Comparison of ENCODE assay signal across 22 cellular contexts in genomic region chr6:150355932-150356331, GRCh38. TPM values are rescaled to one million over a fixed set of nuclear protein-coding genes. Genes with fewer than 3 reads are reported as not detected.
A peak's percentile ranks its signal among the peaks of the same experiment; 100 is the strongest.
DNase-seq lines count a peak whose midpoint lies in the region; ATAC-seq, FAIRE-seq and TF ChIP-seq lines count a peak whose summit lies in the region.
"Had no signal": no experiment of that assay in that cellular context is flagged by ENCODE, and none has a peak within 500 bp of the region (broad histone marks: within the 10 kb centered on the region; RNA-seq: fewer than 3 reads in every experiment).

No MANE protein-coding gene starts in this region.

- DNase-seq in HCT116 (ENCODE audit: low read depth, low spot score) (no peak), H1 (ENCODE audit: low read depth in 1 of 2, low spot score in 2 of 2) (no peak), smooth muscle cell (lab: John Stamatoyannopoulos, UW; ENCODE audit: unreplicated experiment) (no peak), gastrocnemius medialis (no peak), GM12891 (ENCODE audit: insufficient read length, low spot score) (no peak), vagina (ENCODE audit: extremely low spot score in 2 of 2) (no peak)
- DNase-seq: AML-193; CD4-positive, alpha-beta memory T cell; DMS 273 treated with DMSO at 0.1 percent for 48 hours; DMS53; DND-41; EL had no signal

- CTCF ChIA-PET in HCT116 (lab: Charles Lee) = interaction anchor here (0.9 to 1.1 kb wide), 2 partner anchors 275 to 459 kb away, joined by 3 to 5 read pairs; no protein-coding TSS in a partner anchor
- CTCF ChIA-PET in H1 (lab: Charles Lee; ENCODE audit: partially characterized antibody) = interaction anchor here (0.6 to 1.9 kb wide), 11 partner anchors 8 to 285 kb away, joined by 3 to 8 read pairs (median 4); partner anchors contain the start of gene PLEKHG1

- no peak overlapping the region for H3K4me3 ChIP-seq in HCT116 (replicated peaks in 1 of 2; ENCODE audit: low read depth in 1 of 2, low read length in 2 of 2)
- no peak overlapping the region for H3K4me3 ChIP-seq in H1 (ENCODE audit: extremely low read depth in 1 of 4, insufficient read depth in 2 of 4, low read depth in 3 of 4, low read length in 4 of 4)
- H3K4me3 ChIP-seq in smooth muscle cell = no peak overlapping the region
- H3K4me3 ChIP-seq in gastrocnemius medialis = no peak overlapping the region
- H3K4me3 ChIP-seq in vagina = no peak overlapping the region
- H3K4me3 ChIP-seq: GM12878, GM23248 had no signal

- no peaks in the 10 kb centered on the region for H3K79me1 ChIP-seq in H1 (ENCODE audit: low read depth, low read length)

- H3K23ac ChIP-seq in H1 (ENCODE audit: insufficient read length) = no peak overlapping the region

- H2AK5ac ChIP-seq in H1 (ENCODE audit: low read depth, low read length) = no peak overlapping the region

- H2BK5ac ChIP-seq in H1 (ENCODE audit: low read depth, low read length) = no peak overlapping the region

- no peak overlapping the region for H3K14ac ChIP-seq in H1 (ENCODE audit: insufficient read length)

- H3K36me3 ChIP-seq in HCT116 (ENCODE audit: control insufficient read depth in 1 of 2, insufficient read depth in 2 of 2, low read length in 2 of 2) (no peaks in the 10 kb centered on the region), H1 (ENCODE audit: control insufficient read depth in 2 of 4, insufficient read depth in 4 of 4, low read length in 3 of 4) (no peaks in the 10 kb centered on the region), smooth muscle cell (ENCODE audit: low read depth) (no peaks in the 10 kb centered on the region), gastrocnemius medialis (no peaks in the 10 kb centered on the region), vagina (no peaks in the 10 kb centered on the region)

- H3K18ac ChIP-seq in H1 (ENCODE audit: extremely low read depth, low read length) = no peak overlapping the region

- no peak overlapping the region for H3K4ac ChIP-seq in H1 (replicated peaks; ENCODE audit: insufficient read length, low read depth, low read length)

- no TSS peak for BruUV-seq in HCT116 (replicated peaks; lab: Mats Ljungman, UMichigan)

- TF ChIP-seq RAD21 in HCT116 (IDR thresholded peaks at IDR 0.05; ENCODE audit: low read depth) (0 out of 2 replicates have a peak, but pooled peaks have one; percentile 4), H1 (IDR thresholded peaks at IDR 0.05 in 1 of 2, conservative IDR thresholded peaks at IDR 0.05 in 1 of 2; ENCODE audit: low read depth in 2 of 2, low read length in 2 of 2) (peak; percentile 29 to 39; a peak in 3 of 4 replicates)

- H4K91ac ChIP-seq in H1 (replicated peaks; ENCODE audit: insufficient read length, low read length) = no peak overlapping the region

- no peaks in the 10 kb centered on the region for H4K20me1 ChIP-seq in HCT116 (ENCODE audit: insufficient read depth)
- H4K20me1 ChIP-seq in H1 (replicated peaks in 1 of 2; ENCODE audit: control insufficient read depth in 1 of 2, insufficient read depth in 2 of 2, low read length in 2 of 2) = no peaks in the 10 kb centered on the region
- no peaks in the 10 kb centered on the region for H4K20me1 ChIP-seq in smooth muscle cell (ENCODE audit: low read depth)

- H2BK12ac ChIP-seq in H1 (ENCODE audit: low read depth, low read length) = no peak overlapping the region

- H2BK15ac ChIP-seq in H1 (ENCODE audit: low read length) = no peak overlapping the region

- TF ChIP-seq CTCF in HCT116 (IDR thresholded peaks at IDR 0.05 in 2 of 3, conservative IDR thresholded peaks at IDR 0.05 in 1 of 3; ENCODE audit: borderline replicate concordance in 1 of 3, insufficient read depth in 1 of 3, low read depth in 2 of 3, low read length in 2 of 3) (no peak), H1 (IDR thresholded peaks at IDR 0.05; ENCODE audit: control extremely low read depth in 1 of 3, insufficient read depth in 1 of 3, low read depth in 1 of 3, low read length in 3 of 3) (peak; percentile 28 to 46 (median 31)), smooth muscle cell (IDR thresholded peaks at IDR 0.05; ENCODE audit: borderline replicate concordance, insufficient read depth, poor library complexity, severe bottlenecking) (no peak), gastrocnemius medialis (IDR thresholded peaks at IDR 0.05 in 4 of 5, conservative IDR thresholded peaks at IDR 0.05 in 1 of 5) (no peak), vagina (IDR thresholded peaks at IDR 0.05) (no peak)

- FAIRE-seq in H1 (lab: Jason Lieb, UNC) (no peak), GM12891 (lab: Jason Lieb, UNC) (no peak)
- FAIRE-seq: A204.1, GM12878, GM19239, H54 had no signal

- no peak overlapping the region for H4K8ac ChIP-seq in H1 (ENCODE audit: extremely low read depth, insufficient read depth, low read length)

- intact Hi-C loops in HCT116 (cut with micrococcal nuclease) = no loop called here
- intact Hi-C loops in gastrocnemius medialis (cut with DNase I; ENCODE audit: low total_unique reads) = no loop called here
- intact Hi-C loops in vagina (cut with DNase I) = no loop called here

- H3K9me3 ChIP-seq in HCT116 (ENCODE audit: control insufficient read depth in 1 of 2, insufficient read depth in 1 of 2, low read depth in 1 of 2, low read length in 2 of 2) (no peaks in the 10 kb centered on the region), H1 (ENCODE audit: insufficient read depth in 2 of 2, low read depth in 1 of 2, low read length in 1 of 2) (no peaks in the 10 kb centered on the region), smooth muscle cell (replicated peaks; ENCODE audit: low read depth) (no peaks in the 10 kb centered on the region), gastrocnemius medialis (no peaks in the 10 kb centered on the region), vagina (no peaks in the 10 kb centered on the region)

- H3K4me2 ChIP-seq in HCT116 (ENCODE audit: low read length) = no peak overlapping the region
- H3K4me2 ChIP-seq in H1 (ENCODE audit: insufficient read depth in 1 of 2, low read depth in 2 of 2, low read length in 2 of 2) = no peak overlapping the region
- H3K4me2 ChIP-seq in smooth muscle cell = peak overlapping the region; percentile 49
- H3K4me2 ChIP-seq: KMS-11 had no signal

- ATAC-seq in HCT116 (no peak), gastrocnemius medialis (no peak), HG03378 (IDR thresholded peaks at IDR 0.05; ENCODE audit: unreplicated experiment) (no peak)
- ATAC-seq: GM12878 had no signal

- no peaks in the 10 kb centered on the region for H3F3A ChIP-seq in smooth muscle cell (ENCODE audit: low read depth)

- H3K23me2 ChIP-seq in H1 (ENCODE audit: low read depth, low read length) = no peaks in the 10 kb centered on the region

- H3K27me3 ChIP-seq in HCT116 (ENCODE audit: insufficient read depth, low read length) (no peaks in the 10 kb centered on the region), H1 (replicated peaks in 1 of 4; ENCODE audit: control insufficient read depth in 3 of 4, extremely low read depth in 1 of 4, insufficient read depth in 3 of 4, low read length in 3 of 4) (no peaks in the 10 kb centered on the region), smooth muscle cell (ENCODE audit: low read depth) (no peaks in the 10 kb centered on the region), gastrocnemius medialis (no peaks in the 10 kb centered on the region), vagina (no peaks in the 10 kb centered on the region)

- WGBS in H1 (ENCODE audit: extremely low coverage in 1 of 2, insufficient coverage in 1 of 2, insufficient read length in 1 of 2, insufficient replicate concordance in 2 of 2, low coverage in 1 of 2, low lambda C conversion rate in 2 of 2, missing lambda C conversion rate in 1 of 2), 2 experiments = 82% methylated on average over 4 of the region's 4 CpGs; no CpG with 5 or more reads in 1 of the 2 experiments
- WGBS in smooth muscle cell (ENCODE audit: low lambda C conversion rate) = 76% methylated on average over 4 of the region's 4 CpGs

- H3K9me2 ChIP-seq in HCT116 (ENCODE audit: insufficient read depth) = no peaks in the 10 kb centered on the region

- POLR2A ChIA-PET in HCT116 (lab: Charles Lee) (no interaction called here), H1 (lab: Charles Lee; ENCODE audit: partially characterized antibody) (no interaction called here)

- no peak overlapping the region for H3K27ac ChIP-seq in HCT116 (ENCODE audit: low read depth, low read length)
- H3K27ac ChIP-seq in H1 (ENCODE audit: low read depth, low read length) = no peak overlapping the region
- H3K27ac ChIP-seq in smooth muscle cell (ENCODE audit: low read depth) = no peak overlapping the region
- H3K27ac ChIP-seq in gastrocnemius medialis = no peak overlapping the region
- no peak overlapping the region for H3K27ac ChIP-seq in vagina
- H3K27ac ChIP-seq: C4-2B, GM23248, KMS-11 had no signal

- TF ChIP-seq POLR2A in HCT116 (IDR thresholded peaks at IDR 0.05; ENCODE audit: borderline replicate concordance, extremely low read depth, insufficient read depth, insufficient read length) = no peak
- TF ChIP-seq POLR2A in H1 (IDR thresholded peaks at IDR 0.05; ENCODE audit: control extremely low read depth in 1 of 2, low read depth in 2 of 2, low read length in 2 of 2) = no peak
- TF ChIP-seq POLR2A in gastrocnemius medialis (IDR thresholded peaks at IDR 0.05) = no peak
- no peak for TF ChIP-seq POLR2A in GM12891 (IDR thresholded peaks at IDR 0.05; ENCODE audit: low read depth, low read length)
- TF ChIP-seq POLR2A in vagina (IDR thresholded peaks at IDR 0.05) = no peak

- TF ChIP-seq EP300 in H1 (IDR thresholded peaks at IDR 0.05; ENCODE audit: borderline replicate concordance in 1 of 2, low read depth in 2 of 2, low read length in 2 of 2) = no peak

- H3K9ac ChIP-seq in HCT116 (ENCODE audit: low read length) (no peak overlapping the region), H1 (replicated peaks in 1 of 4; ENCODE audit: extremely low read depth in 1 of 4, low read depth in 3 of 4, low read length in 3 of 4) (no peak overlapping the region), smooth muscle cell (ENCODE audit: low read depth) (no peak overlapping the region)
- H3K9ac ChIP-seq: GM23248, KMS-11 had no signal

- RAD21 ChIA-PET in HCT116 (lab: Charles Lee; ENCODE audit: low non-redundant PET in 1 of 2, low total read pairs in 2 of 2, uncharacterized antibody in 2 of 2, unreplicated experiment in 2 of 2) = no interaction called here

- H3K79me2 ChIP-seq in HCT116 (ENCODE audit: insufficient read depth, low read length) = no peaks in the 10 kb centered on the region
- no peaks in the 10 kb centered on the region for H3K79me2 ChIP-seq in H1 (ENCODE audit: control insufficient read depth in 1 of 2, insufficient read depth in 2 of 2, low read length in 2 of 2)
- H3K79me2 ChIP-seq in smooth muscle cell (ENCODE audit: low read depth) = no peaks in the 10 kb centered on the region

- peaks cover 0 to 3% of the 10 kb centered on the region in 2 experiments; a peak in 1 of 4 replicates for H3K4me1 ChIP-seq in HCT116 (ENCODE audit: control insufficient read depth in 1 of 2, insufficient read depth in 2 of 2, low read length in 2 of 2)
- no peaks in the 10 kb centered on the region for H3K4me1 ChIP-seq in H1 (replicated peaks in 1 of 4; ENCODE audit: control insufficient read depth in 3 of 4, insufficient read depth in 4 of 4, low read length in 3 of 4)
- no peaks in the 10 kb centered on the region for H3K4me1 ChIP-seq in smooth muscle cell (ENCODE audit: low read depth)
- no peaks in the 10 kb centered on the region for H3K4me1 ChIP-seq in gastrocnemius medialis
- H3K4me1 ChIP-seq in vagina = no peaks in the 10 kb centered on the region

- no peak overlapping the region for H4K5ac ChIP-seq in H1 (ENCODE audit: insufficient read length, low read depth, low read length)

- H2AFZ ChIP-seq in HCT116 (ENCODE audit: low read depth, low read length, poor library complexity, severe bottlenecking) (no peak overlapping the region), H1 (ENCODE audit: low read length) (no peak overlapping the region), smooth muscle cell (ENCODE audit: low read depth) (no peak overlapping the region)
- H2AFZ ChIP-seq: GM23248 had no signal

- H3K56ac ChIP-seq in H1 (replicated peaks; ENCODE audit: insufficient read length, low read depth, low read length) = no peak overlapping the region

- no peak overlapping the region for H2BK120ac ChIP-seq in H1 (replicated peaks; ENCODE audit: low read depth, low read length)

- H2BK20ac ChIP-seq in H1 (ENCODE audit: low read length) = no peak overlapping the region

- in situ Hi-C loops in gastrocnemius medialis (cut with MboI; ENCODE audit: low sequenced_read_pairs in 4 of 4) = no loop called here

RNA-seq across cellular contexts. Expression of gene IYD, which starts 12.9 kb away (rescaled TPM):
- total RNA-seq in HCT116 (2021; ENCODE audit: unreplicated experiment) (not detected), smooth muscle cell (not detected in 2 replicates), gastrocnemius medialis (under 1 TPM in 2 of 4 donors, not detected in 2; 0.10 to 0.20 TPM), vagina (not detected)
- not detected in 2 replicates for polyA plus RNA-seq in HCT116 (2012)
- not detected in 2 replicates for total RNA-seq in H1 (2021; fragmentation: NEBNext Ultra II Directional; extraction: Animal tissue kit (Norgen Biotek cat#: 25700))
- polyA plus RNA-seq in H1 (2011; rRNA removed) (not detected in 2 replicates), smooth muscle cell (not detected in 2 replicates)
- polyA plus RNA-seq in H1 (2011; cell fraction: cytosol; rRNA removed) = not detected
- polyA plus RNA-seq in H1 (2011; cell fraction: nucleus; rRNA removed) = not detected
- not detected in 4 replicates for polyA plus RNA-seq in H1 (2012, experiment 1 of 2)
- not detected for polyA plus RNA-seq in H1 (2012, experiment 2 of 2)
- polyA plus RNA-seq in H1 (2013, experiment 1 of 2) = not detected
- not detected for polyA plus RNA-seq in H1 (2013, experiment 2 of 2)
- not detected in 2 replicates for polyA minus RNA-seq in H1 (2011; rRNA and poly(A)+ RNA removed)
- polyA minus RNA-seq in H1 (2011; cell fraction: cytosol; rRNA and poly(A)+ RNA removed) = not detected
- polyA minus RNA-seq in H1 (2011; cell fraction: nucleus; rRNA and poly(A)+ RNA removed) = not detected
- not detected for polyA plus RNA-seq in GM12891 (2012; ENCODE audit: low read depth, missing spikeins)
- total RNA-seq: CD4-positive, alpha-beta memory T cell; G401; GM12878; GM23248 had no signal
- polyA plus RNA-seq: BJ; CD4-positive, alpha-beta memory T cell; GM23248 had no signal

Comparison
In these comparisons a context has a peak if more than half of its experiments do, and no peak if none do; other contexts are left out.
1. CTCF ChIP-seq: peak in H1 (3 of 3); none in HCT116 (0 of 3), smooth muscle cell (single experiment), gastrocnemius medialis (0 of 5) and vagina (0 of 3).
2. Of the 16 proteins assayed by ChIP-seq in both H1 and HCT116: peak only in H1: CTCF; only in HCT116: none; in both: RAD21; in neither: 14.